Comparison of ENCODE assay signal across 1 cellular context in the genomic region with DNA sequence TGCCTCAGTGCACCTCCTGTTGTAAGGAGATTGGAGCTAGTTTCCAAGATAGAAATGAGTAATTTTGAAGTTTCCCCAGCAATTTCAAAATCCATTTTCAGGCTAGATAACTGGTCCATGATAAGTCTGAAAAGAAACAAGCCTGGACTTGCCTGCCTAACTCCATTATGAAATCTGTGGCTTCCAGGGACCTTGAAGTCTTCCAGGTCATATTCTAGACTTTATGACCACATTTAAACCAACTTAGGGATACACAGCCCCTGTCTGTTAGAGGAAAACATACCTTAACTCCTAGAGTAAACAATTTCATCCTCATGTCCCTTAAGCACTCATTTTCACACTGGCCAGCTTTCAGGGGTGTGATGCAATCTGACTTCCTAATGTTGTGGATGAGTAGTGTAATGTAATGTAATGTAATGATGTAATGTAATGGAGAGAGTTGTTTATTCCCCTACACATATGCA.
TF ChIP-seq lines count a peak whose summit lies in the region.

No MANE protein-coding gene starts in this region.

TF ChIP-seq in SK-N-SH, 30 proteins besides CTCF, POLR2A, EP300 and RAD21 (continued from another document):
- TF ChIP-seq SIN3A (IDR thresholded peaks at IDR 0.05; ENCODE audit: borderline replicate concordance, low read depth, low read length): no peak
- TF ChIP-seq USF2 (IDR thresholded peaks at IDR 0.05; ENCODE audit: borderline replicate concordance, low read depth, low read length): no peak
- no peak for TF ChIP-seq RCOR1 (IDR thresholded peaks at IDR 0.05; ENCODE audit: low read length)
- TF ChIP-seq NRF1 (IDR thresholded peaks at IDR 0.05; ENCODE audit: low read depth, low read length): no peak
- no peak for TF ChIP-seq PBX3 (IDR thresholded peaks at IDR 0.05)
- TF ChIP-seq RFX5 (IDR thresholded peaks at IDR 0.05; ENCODE audit: low read length): no peak
- TF ChIP-seq JUND (IDR thresholded peaks at IDR 0.05): no peak
- TF ChIP-seq IRF3 (IDR thresholded peaks at IDR 0.05; ENCODE audit: low read depth, low read length): no peak
- no peak for TF ChIP-seq FOXM1 (IDR thresholded peaks at IDR 0.05; ENCODE audit: low read depth)
- no peak for TF ChIP-seq TCF12 (IDR thresholded peaks at IDR 0.05)
TF ChIP-seq in SK-N-SH: peak in this region for 0.
